ENCODE assay signal across 11 cellular contexts in the genomic region with DNA sequence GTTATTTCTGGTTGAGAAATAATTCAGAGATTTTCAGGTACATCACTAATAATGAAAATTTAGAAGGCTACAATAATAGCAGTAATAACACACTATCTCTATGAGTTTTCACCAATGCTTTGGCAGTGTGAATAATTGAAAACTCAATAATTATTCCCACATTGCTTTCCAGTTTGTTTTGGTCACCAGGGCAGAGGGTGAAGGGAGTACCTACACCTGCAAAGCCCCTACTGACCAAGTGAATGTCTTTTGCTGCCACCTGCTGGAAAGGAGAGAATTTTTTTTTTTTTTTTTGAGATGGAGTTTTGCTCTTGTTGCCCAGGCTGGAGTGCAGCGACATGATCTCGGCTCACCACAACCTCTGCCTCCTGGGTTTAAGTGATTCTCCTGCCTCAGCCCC. TPM values are rescaled to one million over a fixed set of nuclear protein-coding genes. Genes with fewer than 3 reads are reported as not detected.
DNase-seq lines count a peak whose midpoint lies in the region; ATAC-seq and TF ChIP-seq lines count a peak whose summit lies in the region.
"Had no signal": no experiment of that assay in that cellular context is flagged by ENCODE, and none has a peak within 500 bp of the region (broad histone marks: within the 10 kb centered on the region; RNA-seq: fewer than 3 reads in every experiment).

No MANE protein-coding gene starts in this region.

- H4K91ac ChIP-seq in H9 (ENCODE audit: insufficient read length, low read depth, low read length) = no peak overlapping the region

- no peaks in the 10 kb centered on the region for H3F3A ChIP-seq in PC-3 (ENCODE audit: low read length, unreplicated experiment)

- H3K23me2 ChIP-seq in H9 (ENCODE audit: insufficient read length, low read depth, low read length, poor library complexity, severe bottlenecking) = peaks cover 21% of the 10 kb centered on the region

- no peaks in the 10 kb centered on the region for H3K4me1 ChIP-seq in H9 (ENCODE audit: insufficient read depth, low read length)
- H3K4me1 ChIP-seq in PC-3 (ENCODE audit: insufficient read depth, low read length) = no peaks in the 10 kb centered on the region

- no peaks in the 10 kb centered on the region; a peak in 1 of 5 replicates for H3K9me3 Mint-ChIP-seq in H9
- H3K9me3 Mint-ChIP-seq: T-helper 1 cell treated with Interleukin-12 subunit alpha and Interleukin-12 subunit beta and Interleukin-4 antibody, amounts not matched to agents 30 μg/mL and 1 μg/mL, for 36 hours had no signal

- H3K36me3 ChIP-seq in PC-3 (ENCODE audit: low read depth, low read length) = no peaks in the 10 kb centered on the region

- H2BK5ac ChIP-seq in H9 (ENCODE audit: insufficient read length, low read length) = no peak overlapping the region

- H2BK120ac ChIP-seq in H9 (ENCODE audit: low read depth, low read length, poor library complexity, severe bottlenecking) = no peak overlapping the region

- TF ChIP-seq CTCF in C4-2B (conservative IDR thresholded peaks at IDR 0.05) (peak; percentile 41), H9 (conservative IDR thresholded peaks at IDR 0.05) (peak; percentile 61), PC-3 (conservative IDR thresholded peaks at IDR 0.05; ENCODE audit: low read depth, low read length) (0 out of 2 replicates have a peak, but pooled peaks have one; percentile 32), foreskin fibroblast (IDR thresholded peaks at IDR 0.05; ENCODE audit: low read depth, low read length) (peak; percentile 11)

- no peak overlapping the region for H3K23ac ChIP-seq in H9 (ENCODE audit: insufficient read length, low read depth, low read length)

- no peak overlapping the region for H2BK15ac ChIP-seq in H9 (ENCODE audit: low read depth, low read length)

- no peak overlapping the region for H3K9ac ChIP-seq in H9 (ENCODE audit: extremely low read depth, insufficient read length, low read length)
- H3K9ac ChIP-seq in PC-3 (ENCODE audit: low read length) = no peak overlapping the region

- no peak overlapping the region for H3K27ac ChIP-seq in C4-2B
- no peak overlapping the region for H3K27ac ChIP-seq in H9 (ENCODE audit: insufficient read length, low read depth, low read length)
- H3K27ac ChIP-seq in PC-3 (ENCODE audit: low read length) = no peak overlapping the region

- no peak overlapping the region for H2BK20ac ChIP-seq in H9 (ENCODE audit: low read depth, low read length, poor library complexity, severe bottlenecking)

- H4K20me1 ChIP-seq in H9 (ENCODE audit: control insufficient read depth, insufficient read depth, insufficient read length) (no peaks in the 10 kb centered on the region), PC-3 (ENCODE audit: low read length) (no peaks in the 10 kb centered on the region)

- CTCF ChIA-PET in PC-3 (lab: Charles Lee) = interaction anchor here (0.7 kb wide), 1 partner anchor 1621 kb away, joined by 3 read pairs; no protein-coding TSS in a partner anchor

- POLR2A ChIA-PET in PC-3 (lab: Charles Lee; ENCODE audit: unreplicated experiment) = no interaction called here

- no peak overlapping the region for H2BK12ac ChIP-seq in H9 (ENCODE audit: insufficient read length, low read depth, low read length)

- H3K4me3 ChIP-seq in PC-3 (ENCODE audit: low read length) = no peak overlapping the region
- no peak overlapping the region for H3K4me3 ChIP-seq in foreskin fibroblast (ENCODE audit: low read depth in 1 of 2, low read length in 2 of 2)

- no peaks in the 10 kb centered on the region for H3K9me3 ChIP-seq in H9 (ENCODE audit: control insufficient read depth, low read depth, low read length)
- no peaks in the 10 kb centered on the region for H3K9me3 ChIP-seq in PC-3 (ENCODE audit: low read length)

- no peak overlapping the region for H3K4me3 Mint-ChIP-seq in H9
- H3K4me3 Mint-ChIP-seq: T-helper 1 cell treated with Interleukin-12 subunit alpha and Interleukin-12 subunit beta and Interleukin-4 antibody, amounts not matched to agents 30 μg/mL and 1 μg/mL, for 36 hours had no signal

- H3K27me3 Mint-ChIP-seq in H9 (ENCODE audit: low read depth) = peaks cover 58% of the 10 kb centered on the region

- H3K4me1 Mint-ChIP-seq in H9 = peaks cover 38% of the 10 kb centered on the region in 2 experiments

- no peak overlapping the region for H2AK5ac ChIP-seq in H9 (ENCODE audit: insufficient read length, low read length)

- H3T11ph ChIP-seq in H9 (ENCODE audit: low read length) = no peak overlapping the region

- no peak overlapping the region for H4K8ac ChIP-seq in H9 (replicated peaks; ENCODE audit: insufficient read length, low read depth, low read length)

- no TSS peak for BruUV-seq in PC-3 (replicated peaks; lab: Mats Ljungman, UMichigan)

- no peak overlapping the region for H3K18ac ChIP-seq in H9 (ENCODE audit: insufficient read length, low read depth, low read length)

- no peak overlapping the region for H3K14ac ChIP-seq in H9 (ENCODE audit: insufficient read depth, low read length)

- intact Hi-C loops in PC-3 (cut with micrococcal nuclease) = no loop called here

- no peak overlapping the region for H3K56ac ChIP-seq in H9 (ENCODE audit: insufficient read length, low read depth, low read length)

- H2AFZ ChIP-seq in H9 (ENCODE audit: low read length) = no peak overlapping the region
- H2AFZ ChIP-seq in PC-3 (ENCODE audit: low read length) = no peak overlapping the region

- no peak overlapping the region for H3K4ac ChIP-seq in H9 (ENCODE audit: low read depth, low read length)

- no peaks in the 10 kb centered on the region for H3K79me1 ChIP-seq in H9 (ENCODE audit: insufficient read depth, low read depth, low read length, poor library complexity, severe bottlenecking)

- H3K79me2 ChIP-seq in H9 (ENCODE audit: insufficient read depth, low read length) = no peaks in the 10 kb centered on the region
- no peaks in the 10 kb centered on the region for H3K79me2 ChIP-seq in PC-3 (ENCODE audit: low read length)

- H3K27me3 ChIP-seq in H9 (ENCODE audit: insufficient read depth, low read length) (peaks cover 45% of the 10 kb centered on the region), PC-3 (ENCODE audit: low read length) (peaks cover 15% of the 10 kb centered on the region)

- ATAC-seq in PC-3 (peak; percentile 22; the same call in 1 of the 2 replicates), HG02798 (IDR thresholded peaks at IDR 0.05; ENCODE audit: poor library complexity, unreplicated experiment) (no peak), HG02588 (IDR thresholded peaks at IDR 0.05; ENCODE audit: unreplicated experiment) (no peak)

- no peak for DNase-seq in H9
- peak; percentile 16 for DNase-seq in PC-3
- DNase-seq in foreskin fibroblast = no peak
- no peak for DNase-seq in germinal center (ENCODE audit: low spot score)
- no peak for DNase-seq in GM03348 (ENCODE audit: low spot score)
- DNase-seq: amniotic stem cell; stimulated activated CD4-positive, alpha-beta T cell treated with anti-CD3 and anti-CD28 coated beads, Interleukin-4, amount 100 ng/mL, for 4 hours had no signal

- H3K4me2 ChIP-seq in H9 (ENCODE audit: insufficient read depth, insufficient read length, low read length) = no peak overlapping the region
- H3K4me2 ChIP-seq in PC-3 (ENCODE audit: low read length) = no peak overlapping the region

- no CpG with 5 or more reads among the region's 2 CpGs for WGBS in H9 (ENCODE audit: extremely low coverage, insufficient read length, low lambda C conversion rate)

- no peak overlapping the region for H4K5ac ChIP-seq in H9 (ENCODE audit: insufficient read length, low read depth, low read length)

- no peaks in the 10 kb centered on the region for H3K9me2 ChIP-seq in PC-3 (replicated peaks; ENCODE audit: low read length)

- H3K36me3 Mint-ChIP-seq in H9 (ENCODE audit: insufficient read depth in 1 of 3, low read depth in 3 of 3) = no peaks in the 10 kb centered on the region; a peak in 1 of 7 replicates

- no peak overlapping the region for H3K27ac Mint-ChIP-seq in H9
- H3K27ac Mint-ChIP-seq: T-helper 1 cell treated with Interleukin-12 subunit alpha and Interleukin-12 subunit beta and Interleukin-4 antibody, amounts not matched to agents 30 μg/mL and 1 μg/mL, for 36 hours had no signal

RNA-seq across cellular contexts. Expression of gene NELL1, which starts 3.2 kb away (rescaled TPM):
- total RNA-seq in H9 (2021) (0.09 and 0.22 TPM in 2 replicates), PC-3 (2014; rRNA removed) (not detected in 2 replicates)

Comparison
In these comparisons a context has a peak if more than half of its experiments do, and no peak if none do; other contexts are left out.
1. CTCF ChIP-seq: peak in every context shown above with its lines; median percentile 61 in H9; 41 in C4-2B; 32 in PC-3; 11 in foreskin fibroblast.